In genomic region chr2:219249203-219249980, GRCh38 we compare ENCODE assay signal across 8 cellular contexts. TPM values are rescaled to one million over a fixed set of nuclear protein-coding genes. Genes with fewer than 3 reads are reported as not detected.
DNase-seq lines count a peak whose midpoint lies in the region; ATAC-seq, FAIRE-seq and TF ChIP-seq lines count a peak whose summit lies in the region.

No MANE protein-coding gene starts in this region.

- peaks cover 77% of the 10 kb centered on the region for H3K4me1 Mint-ChIP-seq in activated T-cell treated with anti-CD3 and anti-CD28 coated beads, Interleukin-2, amount 50 U/mL, for 24 hours (ENCODE audit: low read depth)
- H3K4me1 Mint-ChIP-seq in naive thymus-derived CD8-positive, alpha-beta T cell, result peaks cover 28 to 82% (median 76%) of the 10 kb centered on the region in 4 donors

- no peak for TF ChIP-seq POLR2A in A549 (IDR thresholded peaks at IDR 0.05; ENCODE audit: low read length)

- H3K27ac Mint-ChIP-seq in activated T-cell treated with anti-CD3 and anti-CD28 coated beads, Interleukin-2, amount 50 U/mL, for 24 hours, result peak overlapping the region; percentile 92
- peak overlapping the region; percentile 88 to 99 (median 97) for H3K27ac Mint-ChIP-seq in naive thymus-derived CD8-positive, alpha-beta T cell

- peaks cover 82% of the 10 kb centered on the region for H3K36me3 Mint-ChIP-seq in activated T-cell treated with anti-CD3 and anti-CD28 coated beads, Interleukin-2, amount 50 U/mL, for 24 hours (ENCODE audit: low read depth)
- H3K36me3 Mint-ChIP-seq in naive thymus-derived CD8-positive, alpha-beta T cell, result peaks cover 0 to 44% (median 33%) of the 10 kb centered on the region in 3 donors

- WGBS in A549 (ENCODE audit: missing lambda C conversion rate), result 0% methylated on average over 7 of the region's 7 CpGs

- CTCF ChIA-PET in A549 (lab: Yijun Ruan, JAX), result interaction anchor here (0.7 to 12.6 kb wide), 9 partner anchors 9 to 78 kb away, joined by 3 to 241 read pairs (median 4); partner anchors contain the start of genes CNPPD1 and DNAJB2

- no peak for TF ChIP-seq CTCF in A549 (IDR thresholded peaks at IDR 0.05)
- TF ChIP-seq CTCF in fibroblast of lung (conservative IDR thresholded peaks at IDR 0.05 in 1 of 2, IDR thresholded peaks at IDR 0.05 in 1 of 2; ENCODE audit: low read depth in 1 of 2, low read length in 2 of 2), result no peak

- H2AFZ ChIP-seq in fibroblast of lung (ENCODE audit: low read length), result no peak overlapping the region

- H3K36me3 ChIP-seq in fibroblast of lung (ENCODE audit: control insufficient read depth, insufficient read depth, low read length), result peaks cover 18% of the 10 kb centered on the region

- H3K4me3 Mint-ChIP-seq in activated T-cell treated with anti-CD3 and anti-CD28 coated beads, Interleukin-2, amount 50 U/mL, for 24 hours, result peak overlapping the region; percentile 95
- peak overlapping the region; percentile 78 to 100 (median 94) for H3K4me3 Mint-ChIP-seq in naive thymus-derived CD8-positive, alpha-beta T cell

- H3K4me3 ChIP-seq in A549 (peak overlapping the region; percentile 27; the same call in 2 of the 3 replicates), fibroblast of lung (replicated peaks in 1 of 4; ENCODE audit: control extremely low read depth in 1 of 4, insufficient read depth in 1 of 4, low read depth in 3 of 4, low read length in 4 of 4) (no peak overlapping the region)

- DNase-seq in A549 (ENCODE audit: low read depth in 1 of 2, low spot score in 1 of 2) (peak; percentile 55 to 93), NCI-H446 treated with DMSO at 0.1 percent for 48 hours (lab: John Stamatoyannopoulos, UW) (peak; percentile 78), fibroblast of lung (ENCODE audit: low read depth in 2 of 2) (peak; percentile 70 to 91), NCI-H1048 (lab: John Stamatoyannopoulos, UW) (no peak)
- DNase-seq in activated T-cell treated with anti-CD3 and anti-CD28 coated beads, Interleukin-2, amount 50 U/mL, for 24 hours, result peak; percentile 51
- peak in 9 of 10 donors; percentile 30 to 70 (median 51) for DNase-seq in naive thymus-derived CD8-positive, alpha-beta T cell

- H3K4me2 ChIP-seq in A549 (peak overlapping the region; percentile 96), fibroblast of lung (ENCODE audit: extremely low read depth, insufficient read depth, low read length) (peak overlapping the region; percentile 25)

- H3K9me3 Mint-ChIP-seq in activated T-cell treated with anti-CD3 and anti-CD28 coated beads, Interleukin-2, amount 50 U/mL, for 24 hours, result no peaks in the 10 kb centered on the region
- H3K9me3 Mint-ChIP-seq in naive thymus-derived CD8-positive, alpha-beta T cell, result no peaks in the 10 kb centered on the region

- no peaks in the 10 kb centered on the region for H3K9me3 ChIP-seq in A549
- no peaks in the 10 kb centered on the region for H3K9me3 ChIP-seq in fibroblast of lung (ENCODE audit: control insufficient read depth, insufficient read depth, low read depth, low read length)

- peaks cover 15% of the 10 kb centered on the region for H3K79me2 ChIP-seq in fibroblast of lung (ENCODE audit: control insufficient read depth, insufficient read depth, low read length)

- no peaks in the 10 kb centered on the region for H3K27me3 Mint-ChIP-seq in activated T-cell treated with anti-CD3 and anti-CD28 coated beads, Interleukin-2, amount 50 U/mL, for 24 hours
- H3K27me3 Mint-ChIP-seq in naive thymus-derived CD8-positive, alpha-beta T cell, result no peaks in the 10 kb centered on the region

- ATAC-seq in A549 (peak; percentile 51 to 58), GM18498 (IDR thresholded peaks at IDR 0.05; ENCODE audit: unreplicated experiment) (peak; percentile 29), HG03064 (IDR thresholded peaks at IDR 0.05; ENCODE audit: low read depth, unreplicated experiment) (peak; percentile 49)
- peak in 1 of 2 donors; percentile 1 for ATAC-seq in naive thymus-derived CD8-positive, alpha-beta T cell

- H3K9ac ChIP-seq in fibroblast of lung (ENCODE audit: insufficient read depth, low read length), result no peak overlapping the region

- H3K27me3 ChIP-seq in fibroblast of lung (ENCODE audit: control insufficient read depth, insufficient read depth, low read length), result peaks cover 2% of the 10 kb centered on the region

- no peak for FAIRE-seq in A549 (lab: Jason Lieb, UNC)

- H3K4me1 ChIP-seq in A549 (peaks cover 66% of the 10 kb centered on the region), fibroblast of lung (ENCODE audit: control insufficient read depth, extremely low read depth, insufficient read depth, low read length) (peaks cover 23% of the 10 kb centered on the region)

- peak in 1 of 2 experiments; percentile 27; a peak in 2 of 5 replicates for TF ChIP-seq RAD21 in A549 (conservative IDR thresholded peaks at IDR 0.05 in 1 of 2, IDR thresholded peaks at IDR 0.05 in 1 of 2)

- H3K27ac ChIP-seq in A549 (peak overlapping the region; percentile 90), fibroblast of lung (ENCODE audit: insufficient read depth, low read length) (peak overlapping the region; percentile 56)

- POLR2A ChIA-PET in A549 (lab: Yijun Ruan, JAX), result interaction anchor here (0.9 to 3.1 kb wide), 9 partner anchors 9 to 78 kb away, joined by 3 to 34 read pairs (median 10); partner anchors contain the start of genes ABCB6, ANKZF1, ATG9A and DNAJB2
- POLR2A ChIA-PET in naive thymus-derived CD8-positive, alpha-beta T cell (lab: Charles Lee), result interaction anchor here (0.7 to 15.9 kb wide), 14 partner anchors 14 to 853 kb away, joined by 3 to 591 read pairs (median 8); partner anchors contain the start of genes ABCB6, ANKZF1, ATG9A and CHPF

- H4K20me1 ChIP-seq in fibroblast of lung (ENCODE audit: control insufficient read depth, extremely low read depth, insufficient read depth, low read length), result no peaks in the 10 kb centered on the region

- TF ChIP-seq EP300 in A549 (IDR thresholded peaks at IDR 0.05), result peak in 1 of 2 experiments; percentile 43; a peak in 1 of 5 replicates

RNA-seq across cellular contexts. Expression of gene TUBA4B, which starts 3.7 kb away (rescaled TPM):
- polyA plus RNA-seq in A549 (2011; rRNA removed) (0.94 and 1.3 TPM in 2 replicates), A549 (2017; fragmentation: RNase III; extraction: RNeasy Plus Mini Kit Qiagen cat#74134 plus additional on column Dnase treatment) (0.55 to 0.73 TPM (median 0.71 TPM) in 3 replicates), fibroblast of lung (not detected in 2 replicates)
- polyA plus RNA-seq in A549 (2012; cell fraction: cytosol; rRNA removed), result 1.1 and 1.3 TPM in 2 replicates
- polyA plus RNA-seq in A549 (2012; cell fraction: nucleus; rRNA removed), result 0.73 and 0.80 TPM in 2 replicates
- 1.2 and 1.5 TPM in 2 replicates for polyA minus RNA-seq in A549 (2011; rRNA and poly(A)+ RNA removed)
- total RNA-seq in fibroblast of lung, result not detected in 2 replicates
- not detected in 2 replicates for polyA plus RNA-seq in fibroblast of lung (2012)
- polyA minus RNA-seq in fibroblast of lung (ENCODE audit: low replicate concordance), result not detected in 2 replicates
- not detected for total RNA-seq in naive thymus-derived CD8-positive, alpha-beta T cell
- not detected for polyA plus RNA-seq in naive thymus-derived CD8-positive, alpha-beta T cell

RNA-seq across cellular contexts. Expression of gene STK16, which starts 4.1 kb away (rescaled TPM):
- 43.3 and 53.0 TPM in 2 replicates for polyA plus RNA-seq in A549 (2011; rRNA removed)
- polyA plus RNA-seq in A549 (2012; cell fraction: cytosol; rRNA removed), result 44.5 and 50.2 TPM in 2 replicates
- polyA plus RNA-seq in A549 (2012; cell fraction: nucleus; rRNA removed), result 41.5 and 54.5 TPM in 2 replicates
- 36.9 to 40.4 TPM (median 37.0 TPM) in 3 replicates for polyA plus RNA-seq in A549 (2017; fragmentation: RNase III; extraction: RNeasy Plus Mini Kit Qiagen cat#74134 plus additional on column Dnase treatment)
- polyA minus RNA-seq in A549 (2011; rRNA and poly(A)+ RNA removed), result 76.4 and 80.4 TPM in 2 replicates
- 26.7 and 30.7 TPM in 2 replicates for total RNA-seq in fibroblast of lung
- polyA plus RNA-seq in fibroblast of lung, result 35.7 and 42.8 TPM in 2 replicates
- polyA plus RNA-seq in fibroblast of lung (2012), result 32.5 and 40.0 TPM in 2 replicates
- polyA minus RNA-seq in fibroblast of lung (ENCODE audit: low replicate concordance), result 63.1 and 132 TPM in 2 replicates
- total RNA-seq in naive thymus-derived CD8-positive, alpha-beta T cell, result 10 to 100 TPM; 22.4 to 22.6 TPM
- 10 to 100 TPM; 21.6 to 25.8 (median 23.7) TPM for polyA plus RNA-seq in naive thymus-derived CD8-positive, alpha-beta T cell

RNA-seq across cellular contexts. Expression of gene GLB1L, which starts 4.1 kb away (rescaled TPM):
- polyA plus RNA-seq in A549 (2011; rRNA removed) (8.7 and 10.0 TPM in 2 replicates), A549 (2017; fragmentation: RNase III; extraction: RNeasy Plus Mini Kit Qiagen cat#74134 plus additional on column Dnase treatment) (5.8 to 8.0 TPM (median 5.9 TPM) in 3 replicates), fibroblast of lung (12.8 and 16.9 TPM in 2 replicates)
- polyA plus RNA-seq in A549 (2012; cell fraction: cytosol; rRNA removed), result 6.2 and 6.5 TPM in 2 replicates
- polyA plus RNA-seq in A549 (2012; cell fraction: nucleus; rRNA removed), result 10.5 and 12.2 TPM in 2 replicates
- polyA minus RNA-seq in A549 (2011; rRNA and poly(A)+ RNA removed), result 7.2 and 9.3 TPM in 2 replicates
- total RNA-seq in fibroblast of lung, result 28.2 and 47.0 TPM in 2 replicates
- polyA plus RNA-seq in fibroblast of lung (2012), result 7.6 and 9.6 TPM in 2 replicates
- 12.4 and 16.9 TPM in 2 replicates for polyA minus RNA-seq in fibroblast of lung (ENCODE audit: low replicate concordance)
- 1 to 10 TPM; 1.8 to 2.7 TPM for total RNA-seq in naive thymus-derived CD8-positive, alpha-beta T cell
- 1 to 10 TPM in 2 of 3 donors, under 1 TPM in 1; 0.62 to 1.8 (median 1.7) TPM for polyA plus RNA-seq in naive thymus-derived CD8-positive, alpha-beta T cell

RNA-seq across cellular contexts. Expression of gene TUBA4A, which starts 4.3 kb away (rescaled TPM):
- 222 and 251 TPM in 2 replicates for polyA plus RNA-seq in A549 (2011; rRNA removed)
- polyA plus RNA-seq in A549 (2012; cell fraction: cytosol; rRNA removed), result 659 and 665 TPM in 2 replicates
- 919 and 1,052 TPM in 2 replicates for polyA plus RNA-seq in A549 (2012; cell fraction: nucleus; rRNA removed)
- polyA plus RNA-seq in A549 (2017; fragmentation: RNase III; extraction: RNeasy Plus Mini Kit Qiagen cat#74134 plus additional on column Dnase treatment), result 450 to 495 TPM (median 462 TPM) in 3 replicates
- 153 and 170 TPM in 2 replicates for polyA minus RNA-seq in A549 (2011; rRNA and poly(A)+ RNA removed)
- 5.6 and 7.7 TPM in 2 replicates for total RNA-seq in fibroblast of lung
- polyA plus RNA-seq in fibroblast of lung, result 14.7 and 34.2 TPM in 2 replicates
- 9.0 and 21.6 TPM in 2 replicates for polyA plus RNA-seq in fibroblast of lung (2012)
- polyA minus RNA-seq in fibroblast of lung (ENCODE audit: low replicate concordance), result 32.2 and 48.9 TPM in 2 replicates
- 100 to 1,000 TPM; 143 to 144 TPM for total RNA-seq in naive thymus-derived CD8-positive, alpha-beta T cell
- 100 to 1,000 TPM; 107 to 275 (median 122) TPM for polyA plus RNA-seq in naive thymus-derived CD8-positive, alpha-beta T cell

RNA-seq across cellular contexts. Expression of gene ANKZF1, which starts 19.8 kb away (rescaled TPM):
- polyA plus RNA-seq in A549 (2011; rRNA removed), result 29.5 and 30.3 TPM in 2 replicates
- 12.3 and 14.2 TPM in 2 replicates for polyA plus RNA-seq in A549 (2012; cell fraction: cytosol; rRNA removed)
- polyA plus RNA-seq in A549 (2012; cell fraction: nucleus; rRNA removed), result 67.6 and 87.1 TPM in 2 replicates
- polyA plus RNA-seq in A549 (2017; fragmentation: RNase III; extraction: RNeasy Plus Mini Kit Qiagen cat#74134 plus additional on column Dnase treatment), result 17.7 to 25.1 TPM (median 23.2 TPM) in 3 replicates
- polyA minus RNA-seq in A549 (2011; rRNA and poly(A)+ RNA removed), result 25.2 and 26.1 TPM in 2 replicates
- 28.8 and 32.7 TPM in 2 replicates for total RNA-seq in fibroblast of lung
- polyA plus RNA-seq in fibroblast of lung, result 9.9 and 13.2 TPM in 2 replicates
- polyA plus RNA-seq in fibroblast of lung (2012), result 8.2 and 11.4 TPM in 2 replicates
- 5.1 and 7.7 TPM in 2 replicates for polyA minus RNA-seq in fibroblast of lung (ENCODE audit: low replicate concordance)
- 100 to 1,000 TPM; 263 to 278 TPM for total RNA-seq in naive thymus-derived CD8-positive, alpha-beta T cell
- polyA plus RNA-seq in naive thymus-derived CD8-positive, alpha-beta T cell, result 10 to 100 TPM; 23.8 to 46.2 (median 25.9) TPM
